Comparison of ENCODE assay signal across 8 cellular contexts in the genomic region with DNA sequence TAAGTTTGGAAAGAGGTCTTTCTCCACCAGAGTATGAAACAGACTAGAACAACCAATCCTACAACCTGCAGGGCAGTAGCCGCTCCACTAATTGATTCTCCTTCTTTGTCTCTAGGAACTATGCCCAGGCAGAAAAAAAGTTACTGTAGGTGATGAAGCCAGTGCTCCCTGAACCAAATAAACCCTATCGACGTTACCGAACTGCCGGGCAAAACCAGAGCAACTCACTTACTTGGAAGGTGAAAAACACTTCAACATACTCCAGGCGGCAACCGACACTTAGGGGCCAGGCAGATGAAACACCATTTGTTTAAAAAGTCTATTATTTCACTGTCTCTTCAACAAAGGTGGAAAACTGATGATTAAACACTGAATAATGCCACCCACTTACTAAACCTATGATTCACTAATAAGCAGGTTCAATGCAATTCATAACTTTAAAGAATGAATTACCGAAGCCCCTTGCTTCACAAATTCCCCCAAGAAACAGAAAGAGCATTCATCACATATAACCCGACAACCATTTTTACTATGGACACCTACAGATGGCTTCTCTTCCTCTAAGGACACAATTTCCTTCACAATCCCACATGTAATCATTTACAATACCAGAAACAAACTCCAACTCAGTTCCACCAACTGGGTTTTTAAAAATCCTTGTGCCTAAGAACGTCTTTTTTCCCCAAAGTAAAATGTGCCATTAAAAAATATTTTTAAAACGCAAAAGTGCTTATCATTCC. TPM values are rescaled to one million over a fixed set of nuclear protein-coding genes. Genes with fewer than 3 reads are reported as not detected.
A peak's percentile ranks its signal among the peaks of the same experiment; 100 is the strongest.
DNase-seq lines count a peak whose midpoint lies in the region; ATAC-seq and TF ChIP-seq lines count a peak whose summit lies in the region.

No MANE protein-coding gene starts in this region.

- no peak for TF ChIP-seq CTCF in GM12875 (IDR thresholded peaks at IDR 0.05; ENCODE audit: borderline replicate concordance, insufficient read depth, low read depth, low read length)
- TF ChIP-seq CTCF in OCI-LY3 (IDR thresholded peaks at IDR 0.05; ENCODE audit: low read depth, low read length): no peak
- TF ChIP-seq CTCF in astrocyte of the spinal cord (IDR thresholded peaks at IDR 0.05; ENCODE audit: low read depth, low read length): no peak
- TF ChIP-seq CTCF in liver (IDR thresholded peaks at IDR 0.05; ENCODE audit: low read depth, low read length, missing input control): no peak

- peaks cover 64% of the 10 kb centered on the region for H3K4me1 Mint-ChIP-seq in stimulated activated naive CD8-positive, alpha-beta T cell treated with anti-CD3 and anti-CD28 coated beads, Interleukin-15, Interleukin-2, amounts not matched to agents 100 ng/mL and 50 ng/mL, for 24 hours (ENCODE audit: low read depth)

- H3K4me1 ChIP-seq in OCI-LY3 (ENCODE audit: low read length) (peaks cover 39% of the 10 kb centered on the region), liver (ENCODE audit: control insufficient read depth in 4 of 4, insufficient read depth in 4 of 4, low read length in 3 of 4) (peaks cover 4 to 42% (median 22%) of the 10 kb centered on the region in 4 donors)

- in situ Hi-C loops in astrocyte of the spinal cord (cut with HindIII; ENCODE audit: low sequenced_read_pairs): no loop called here

- no peaks in the 10 kb centered on the region for H4K20me1 ChIP-seq in OCI-LY3 (ENCODE audit: insufficient read depth, low read length)

- peak in 1 of 2 donors; percentile 12 for TF ChIP-seq RAD21 in liver (IDR thresholded peaks at IDR 0.05)

- H3K9ac ChIP-seq in OCI-LY3 (ENCODE audit: low read length) (peak overlapping the region; percentile 94), liver (ENCODE audit: low read depth in 1 of 2, low read length in 2 of 2) (peak overlapping the region; percentile 79 to 94)

- H3K27me3 ChIP-seq in OCI-LY3 (ENCODE audit: low read depth, low read length) (peaks cover 4% of the 10 kb centered on the region; the same call in 1 of the 2 replicates), liver (ENCODE audit: control insufficient read depth in 4 of 4, insufficient read depth in 4 of 4, low read length in 3 of 4) (no peaks in the 10 kb centered on the region)

- H3K36me3 ChIP-seq in OCI-LY3 (replicated peaks; ENCODE audit: low read depth, low read length) (no peaks in the 10 kb centered on the region), liver (ENCODE audit: control insufficient read depth in 4 of 4, insufficient read depth in 3 of 4, low read depth in 1 of 4, low read length in 3 of 4) (no peaks in the 10 kb centered on the region)

- H3K9me3 ChIP-seq in OCI-LY3 (ENCODE audit: insufficient read depth, low read length) (no peaks in the 10 kb centered on the region), liver (ENCODE audit: control insufficient read depth in 4 of 4, low read length in 3 of 4) (no peaks in the 10 kb centered on the region)

- ATAC-seq in HG03135 (IDR thresholded peaks at IDR 0.05; ENCODE audit: unreplicated experiment): no peak

- no peak overlapping the region for H3K27ac ChIP-seq in OCI-LY3 (ENCODE audit: low read length)
- H3K27ac ChIP-seq in liver (ENCODE audit: low read depth in 1 of 2, low read length in 2 of 2): peak overlapping the region; percentile 76 to 94

- DNase-seq in astrocyte of the spinal cord (ENCODE audit: low read depth, low spot score) (peak; percentile 43), putamen (ENCODE audit: low spot score) (no peak)
- DNase-seq in effector CD8-positive, alpha-beta T cell (lab: John Stamatoyannopoulos, UW): no peak

- H3K79me2 ChIP-seq in OCI-LY3 (ENCODE audit: low read length): peaks cover 45% of the 10 kb centered on the region

- 4% methylated on average over 11 of the region's 11 CpGs for WGBS in liver

- H3K4me2 ChIP-seq in OCI-LY3 (ENCODE audit: low read length): peak overlapping the region; percentile 86

- peak overlapping the region; percentile 64 for H3K4me3 ChIP-seq in GM12875 (ENCODE audit: low read depth, low read length)
- H3K4me3 ChIP-seq in OCI-LY3 (ENCODE audit: low read length): peak overlapping the region; percentile 96
- H3K4me3 ChIP-seq in astrocyte of the spinal cord (ENCODE audit: low read depth, low read length): peak overlapping the region; percentile 87
- peak overlapping the region; percentile 63 to 96 (median 93) for H3K4me3 ChIP-seq in liver (ENCODE audit: low read depth in 1 of 3, low read length in 3 of 3)

- H3K4me3 Mint-ChIP-seq in stimulated activated naive CD8-positive, alpha-beta T cell treated with anti-CD3 and anti-CD28 coated beads, Interleukin-15, Interleukin-2, amounts not matched to agents 100 ng/mL and 50 ng/mL, for 24 hours: peak overlapping the region; percentile 92

- H3K27me3 Mint-ChIP-seq in stimulated activated naive CD8-positive, alpha-beta T cell treated with anti-CD3 and anti-CD28 coated beads, Interleukin-15, Interleukin-2, amounts not matched to agents 100 ng/mL and 50 ng/mL, for 24 hours: no peaks in the 10 kb centered on the region

- H2AFZ ChIP-seq in OCI-LY3 (ENCODE audit: low read depth, low read length): no peak overlapping the region; the same call in 1 of the 2 replicates

- H3K9me3 Mint-ChIP-seq in stimulated activated naive CD8-positive, alpha-beta T cell treated with anti-CD3 and anti-CD28 coated beads, Interleukin-15, Interleukin-2, amounts not matched to agents 100 ng/mL and 50 ng/mL, for 24 hours: no peaks in the 10 kb centered on the region

- peaks cover 4% of the 10 kb centered on the region for H3K36me3 Mint-ChIP-seq in stimulated activated naive CD8-positive, alpha-beta T cell treated with anti-CD3 and anti-CD28 coated beads, Interleukin-15, Interleukin-2, amounts not matched to agents 100 ng/mL and 50 ng/mL, for 24 hours (ENCODE audit: low read depth)

- peak overlapping the region; percentile 96 for H3K27ac Mint-ChIP-seq in stimulated activated naive CD8-positive, alpha-beta T cell treated with anti-CD3 and anti-CD28 coated beads, Interleukin-15, Interleukin-2, amounts not matched to agents 100 ng/mL and 50 ng/mL, for 24 hours

TF ChIP-seq in liver, 16 proteins besides CTCF, POLR2A, EP300 and RAD21:
- no peak for TF ChIP-seq EGR1 (IDR thresholded peaks at IDR 0.05; ENCODE audit: low read depth in 2 of 2)
- TF ChIP-seq YY1 (IDR thresholded peaks at IDR 0.05): peak; percentile 31
- peak in 1 of 2 donors; percentile 16 for TF ChIP-seq HNF4A (conservative IDR thresholded peaks at IDR 0.05)
- no peak for TF ChIP-seq FOXA1 (IDR thresholded peaks at IDR 0.05)
- peak in 1 of 2 donors; percentile 23 for TF ChIP-seq RXRA (IDR thresholded peaks at IDR 0.05)
- TF ChIP-seq NR2F2 (IDR thresholded peaks at IDR 0.05): no peak

RNA-seq across cellular contexts. Expression of gene NRIP1, which starts 1.5 kb away (rescaled TPM):
- total RNA-seq in liver: 10 to 100 TPM; 20.5 to 28.4 TPM
- 1 to 10 TPM; 3.8 to 4.7 TPM for polyA plus RNA-seq in liver
